In the genomic region with DNA sequence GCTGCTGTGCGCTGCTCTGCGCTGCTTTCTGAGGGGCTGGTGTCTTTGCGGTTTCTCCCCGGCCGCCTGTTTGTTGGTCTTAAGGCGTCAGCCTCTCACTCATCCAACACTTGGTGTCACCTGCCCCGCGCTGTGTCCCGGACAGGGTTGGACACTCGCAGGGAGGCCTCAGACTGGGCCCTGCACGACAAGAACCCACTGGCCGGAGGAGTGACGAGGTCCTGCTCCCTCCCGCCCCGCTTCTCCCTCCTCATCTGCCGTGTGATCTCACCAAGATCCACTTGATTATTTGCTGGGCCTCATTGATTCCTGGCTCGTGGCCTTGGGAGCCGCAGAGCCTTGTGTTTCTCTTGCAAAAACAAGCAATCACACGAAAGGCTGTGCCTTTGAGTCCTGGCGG, we compare ENCODE assay signal across 14 cellular contexts.
"Had no signal": no experiment of that assay in that cellular context is flagged by ENCODE, and none has a peak within 500 bp of the region (broad histone marks: within the 10 kb centered on the region; RNA-seq: fewer than 3 reads in every experiment).

No MANE protein-coding gene starts in this region.

- H3K4me3 Mint-ChIP-seq: activated CD4-positive, alpha-beta T cell treated with anti-CD3 and anti-CD28 coated beads, Interleukin-2, amount 10 ng/mL, durations not matched to agents 24 days and 14 days; activated naive CD8-positive, alpha-beta T cell treated with anti-CD3 and anti-CD28 coated beads, Interleukin-2, amount 50 U/mL, for 24 hours; dendritic cell treated with granulocyte-macrophage colony-stimulating factor and Interleukin-4, amounts not matched to agents 40 ng/mL and 50 ng/mL, for 4 days; nephron; T-helper 17 cell; WTC11 had no signal

- H3K27me3 ChIP-seq: right lobe of liver had no signal

- DNase-seq: activated CD8-positive, alpha-beta memory T cell treated with anti-CD3 and anti-CD28 coated beads for 24 hours; aorta; cerebellar nuclear complex; effector memory CD4-positive, alpha-beta T cell; foreskin melanocyte; T-helper 17 cell had no signal

- H3K27ac ChIP-seq: right lobe of liver had no signal

- H3K4me2 ChIP-seq: smooth muscle cell had no signal

- ATAC-seq: activated naive CD8-positive, alpha-beta T cell treated with anti-CD3 and anti-CD28 coated beads, Interleukin-2, amount 50 U/mL, for 24 hours; stimulated activated naive CD8-positive, alpha-beta T cell treated with anti-CD3 and anti-CD28 coated beads, Interleukin-15, Interleukin-2, amounts not matched to agents 100 U/mL and 50 U/mL, for 24 hours; T-helper 17 cell had no signal

- H3K9me3 ChIP-seq: right lobe of liver had no signal

- H3K27ac Mint-ChIP-seq: activated CD4-positive, alpha-beta T cell treated with anti-CD3 and anti-CD28 coated beads, Interleukin-2, amount 10 ng/mL, durations not matched to agents 24 days and 14 days; activated naive CD8-positive, alpha-beta T cell treated with anti-CD3 and anti-CD28 coated beads, Interleukin-2, amount 50 U/mL, for 24 hours; dendritic cell treated with granulocyte-macrophage colony-stimulating factor and Interleukin-4, amounts not matched to agents 40 ng/mL and 50 ng/mL, for 4 days; nephron had no signal

- H3K9me3 Mint-ChIP-seq: activated CD4-positive, alpha-beta T cell treated with anti-CD3 and anti-CD28 coated beads, Interleukin-2, amount 10 ng/mL, durations not matched to agents 24 days and 14 days; activated naive CD8-positive, alpha-beta T cell treated with anti-CD3 and anti-CD28 coated beads, Interleukin-2, amount 50 U/mL, for 24 hours; dendritic cell treated with granulocyte-macrophage colony-stimulating factor and Interleukin-4, amounts not matched to agents 40 ng/mL and 50 ng/mL, for 4 days; nephron; WTC11 had no signal

- H3K4me3 ChIP-seq: right lobe of liver, smooth muscle cell had no signal

- H3K36me3 ChIP-seq: right lobe of liver had no signal

- H3K36me3 Mint-ChIP-seq: WTC11 had no signal
